ENCODE assay signal across 22 cellular contexts in genomic region chr2:70270323-70270722, GRCh38. TPM values are rescaled to one million over a fixed set of nuclear protein-coding genes. Genes with fewer than 3 reads are reported as not detected.
DNase-seq lines count a peak whose midpoint lies in the region; ATAC-seq, FAIRE-seq and TF ChIP-seq lines count a peak whose summit lies in the region.
"Had no signal": no experiment of that assay in that cellular context is flagged by ENCODE, and none has a peak within 500 bp of the region (broad histone marks: within the 10 kb centered on the region; RNA-seq: fewer than 3 reads in every experiment).

No MANE protein-coding gene starts in this region.

- H2AFZ ChIP-seq in Karpas-422 (ENCODE audit: low read length) (no peak overlapping the region), mesenchymal stem cell (ENCODE audit: low read depth, low read length) (no peak overlapping the region)

- no peak overlapping the region for H2BK12ac ChIP-seq in mesenchymal stem cell (ENCODE audit: low read length in 2 of 2)

- H3K27me3 ChIP-seq in Karpas-422 (ENCODE audit: low read length) (no peaks in the 10 kb centered on the region), mesenchymal stem cell (ENCODE audit: control insufficient read depth in 1 of 2, insufficient read depth in 1 of 2, low read length in 2 of 2) (no peaks in the 10 kb centered on the region)

- no peak overlapping the region for H4K91ac ChIP-seq in mesenchymal stem cell (ENCODE audit: low read length)

- no peak overlapping the region for H3K23ac ChIP-seq in mesenchymal stem cell (ENCODE audit: low read length in 2 of 2)

- H4K20me1 ChIP-seq in Karpas-422 (ENCODE audit: insufficient read depth, low read depth, low read length) = no peaks in the 10 kb centered on the region

- H2BK5ac ChIP-seq in mesenchymal stem cell (ENCODE audit: low read depth, low read length, poor library complexity, severe bottlenecking) = no peak overlapping the region

- peak overlapping the region; percentile 42 for H2AK5ac ChIP-seq in mesenchymal stem cell (ENCODE audit: low read length, severe bottlenecking)

- FAIRE-seq in GM19239 (lab: Jason Lieb, UNC) = no peak
- FAIRE-seq: A549, GM12892, GM18507, H1 had no signal

- DNase-seq in Calu3 (no peak), Karpas-422 (no peak), dermis blood vessel endothelial cell (peak; percentile 9), mesenchymal stem cell (no peak), NCI-H1436 (lab: John Stamatoyannopoulos, UW) (no peak), GM19239 (ENCODE audit: insufficient read length, low spot score) (no peak), NCI-H69 (lab: John Stamatoyannopoulos, UW) (no peak)
- DNase-seq: CD4-positive, alpha-beta memory T cell; MM.1S; NCI-H1092; NCI-H146; NCI-H2029 treated with DMSO at 0.1 percent for 48 hours; NCI-H2171 treated with DMSO at 0.1 percent for 48 hours; NCI-H446 treated with DMSO at 0.1 percent for 48 hours; NCI-H774; SHP77 treated with DMSO at 0.1 percent for 48 hours; SK-N-SH had no signal

- peaks cover 14% of the 10 kb centered on the region for H3K79me2 ChIP-seq in Karpas-422 (ENCODE audit: low read length)

- no TSS peak for BruUV-seq in Calu3 (replicated peaks; lab: Mats Ljungman, UMichigan)

- ATAC-seq in HG03039 (IDR thresholded peaks at IDR 0.05; ENCODE audit: unreplicated experiment) = no peak
- ATAC-seq: A549 had no signal

- 98% methylated on average over 3 of the region's 3 CpGs for WGBS in mesenchymal stem cell

- H3K9ac ChIP-seq in Karpas-422 (ENCODE audit: low read length) (0 out of 2 replicates have a peak overlapping the region, but pooled peaks have one; percentile 6), mesenchymal stem cell (ENCODE audit: low read length) (no peak overlapping the region)
- H3K9ac ChIP-seq: SK-N-SH had no signal

- peaks cover 15% of the 10 kb centered on the region for H3K36me3 ChIP-seq in Karpas-422 (ENCODE audit: insufficient read depth, low read length)
- peaks cover 15 to 41% of the 10 kb centered on the region in 2 experiments for H3K36me3 ChIP-seq in mesenchymal stem cell (ENCODE audit: control insufficient read depth in 1 of 2, insufficient read depth in 2 of 2, low read depth in 1 of 2, low read length in 2 of 2)

- no peaks in the 10 kb centered on the region for H3K27me3 Mint-ChIP-seq in Calu3 (ENCODE audit: unreplicated experiment)
- H3K27me3 Mint-ChIP-seq: CD4-positive, alpha-beta memory T cell had no signal

- peaks cover 9% of the 10 kb centered on the region for H3K4me1 ChIP-seq in Karpas-422 (ENCODE audit: low read length)
- no peaks in the 10 kb centered on the region for H3K4me1 ChIP-seq in mesenchymal stem cell (ENCODE audit: control insufficient read depth, insufficient read depth, low read depth, low read length)
- H3K4me1 ChIP-seq: A549 had no signal

- no peaks in the 10 kb centered on the region for H3K9me3 Mint-ChIP-seq in Calu3 (ENCODE audit: low read depth, unreplicated experiment)
- H3K9me3 Mint-ChIP-seq: CD4-positive, alpha-beta memory T cell had no signal

- CTCF ChIA-PET in Calu3 (lab: Charles Lee) = no interaction called here

- no peak overlapping the region for H3K4me3 ChIP-seq in Karpas-422 (ENCODE audit: low read length)
- no peak overlapping the region for H3K4me3 ChIP-seq in mesenchymal stem cell (ENCODE audit: insufficient read depth in 1 of 2, low read depth in 1 of 2, low read length in 2 of 2)
- H3K4me3 ChIP-seq: A549 had no signal

- H4K8ac ChIP-seq in mesenchymal stem cell (ENCODE audit: low read length) = no peak overlapping the region

- H3K36me3 Mint-ChIP-seq in Calu3 (ENCODE audit: insufficient read depth, unreplicated experiment) = peaks cover 7% of the 10 kb centered on the region

- H2BK120ac ChIP-seq in mesenchymal stem cell (ENCODE audit: low read depth, low read length) = no peak overlapping the region

- H3K27ac ChIP-seq in Karpas-422 (ENCODE audit: low read length) (peak overlapping the region; percentile 25; the same call in 1 of the 2 replicates), mesenchymal stem cell (ENCODE audit: low read length, poor library complexity, severe bottlenecking) (no peak overlapping the region)
- H3K27ac ChIP-seq: A549 had no signal

- peak overlapping the region; percentile 47 for H3K27ac Mint-ChIP-seq in Calu3 (ENCODE audit: unreplicated experiment)

- H3K4me3 Mint-ChIP-seq in Calu3 (ENCODE audit: low read depth, unreplicated experiment) = no peak overlapping the region
- H3K4me3 Mint-ChIP-seq: CD4-positive, alpha-beta memory T cell had no signal

- peak overlapping the region; percentile 16 for H3K4me2 ChIP-seq in Karpas-422 (ENCODE audit: low read depth, low read length, poor library complexity, severe bottlenecking)
- H3K4me2 ChIP-seq in mesenchymal stem cell (ENCODE audit: low read length, poor library complexity, severe bottlenecking) = no peak overlapping the region
- H3K4me2 ChIP-seq: A549, SK-N-SH had no signal

- no peak overlapping the region for H3K14ac ChIP-seq in mesenchymal stem cell (ENCODE audit: low read length in 2 of 2)

- intact Hi-C loops in Calu3 (cut with micrococcal nuclease; ENCODE audit: unreplicated experiment) = no loop called here

- no peak overlapping the region for H3K4ac ChIP-seq in mesenchymal stem cell (ENCODE audit: low read depth in 1 of 2, low read length in 2 of 2)

- H3K9me2 ChIP-seq in Karpas-422 (replicated peaks; ENCODE audit: insufficient read depth, low read length) = no peaks in the 10 kb centered on the region
- H3K9me2 ChIP-seq: SK-N-SH had no signal

- no peaks in the 10 kb centered on the region for H3K4me1 Mint-ChIP-seq in Calu3 (ENCODE audit: low read depth, unreplicated experiment)

- H3K79me1 ChIP-seq in mesenchymal stem cell (replicated peaks; ENCODE audit: low read length, poor library complexity, severe bottlenecking) = peaks cover 14% of the 10 kb centered on the region

- no peak for TF ChIP-seq CTCF in Calu3 (IDR thresholded peaks at IDR 0.05; ENCODE audit: unreplicated experiment)

- no peak overlapping the region for H3K18ac ChIP-seq in mesenchymal stem cell (ENCODE audit: low read depth in 1 of 2, low read length in 2 of 2)

- no peak overlapping the region for H2BK15ac ChIP-seq in mesenchymal stem cell (ENCODE audit: low read depth, poor library complexity, severe bottlenecking)

- H3K9me3 ChIP-seq in Karpas-422 (ENCODE audit: low read length) = no peaks in the 10 kb centered on the region
- no peaks in the 10 kb centered on the region for H3K9me3 ChIP-seq in mesenchymal stem cell (ENCODE audit: control insufficient read depth, low read length)
- H3K9me3 ChIP-seq: A549, SK-N-SH had no signal

RNA-seq across cellular contexts. Expression of gene PCYOX1, which starts 12.4 kb away (rescaled TPM):
- total RNA-seq in Calu3 (2022) = 31.4 and 32.0 TPM in 2 replicates
- 26.8 and 31.9 TPM in 2 replicates for total RNA-seq in Karpas-422 (2014; rRNA removed; shearing (Covaris generic); ENCODE audit: low replicate concordance)
- 36.9 and 44.0 TPM in 2 replicates for total RNA-seq in dermis blood vessel endothelial cell
- polyA plus RNA-seq in mesenchymal stem cell (2013, experiment 1 of 2) = 138 TPM
- polyA plus RNA-seq in mesenchymal stem cell (2013, experiment 2 of 2) = 141 TPM

RNA-seq across cellular contexts. Expression of gene TIA1, which starts 21.9 kb away (rescaled TPM):
- total RNA-seq in Calu3 (2022) (127 and 130 TPM in 2 replicates), dermis blood vessel endothelial cell (147 and 155 TPM in 2 replicates)
- total RNA-seq in Karpas-422 (2014; rRNA removed; shearing (Covaris generic); ENCODE audit: low replicate concordance) = 181 and 192 TPM in 2 replicates
- polyA plus RNA-seq in mesenchymal stem cell (2013, experiment 1 of 2) = 35.6 TPM
- 38.6 TPM for polyA plus RNA-seq in mesenchymal stem cell (2013, experiment 2 of 2)

RNA-seq across cellular contexts. Expression of gene SNRPG, which starts 23.2 kb away (rescaled TPM):
- total RNA-seq in Calu3 (2022) = 259 and 278 TPM in 2 replicates
- total RNA-seq in Karpas-422 (2014; rRNA removed; shearing (Covaris generic); ENCODE audit: low replicate concordance) = 215 and 515 TPM in 2 replicates
- total RNA-seq in dermis blood vessel endothelial cell = 162 and 266 TPM in 2 replicates
- polyA plus RNA-seq in mesenchymal stem cell (2013, experiment 1 of 2) = 216 TPM
- polyA plus RNA-seq in mesenchymal stem cell (2013, experiment 2 of 2) = 232 TPM

RNA-seq across cellular contexts. Expression of gene FAM136A, which starts 31.5 kb away (rescaled TPM):
- total RNA-seq in Calu3 (2022) = 53.7 and 60.4 TPM in 2 replicates
- 85.9 and 89.4 TPM in 2 replicates for total RNA-seq in Karpas-422 (2014; rRNA removed; shearing (Covaris generic); ENCODE audit: low replicate concordance)
- 19.2 and 40.9 TPM in 2 replicates for total RNA-seq in dermis blood vessel endothelial cell
- 26.1 TPM for polyA plus RNA-seq in mesenchymal stem cell (2013, experiment 1 of 2)
- polyA plus RNA-seq in mesenchymal stem cell (2013, experiment 2 of 2) = 26.4 TPM
